10 cellular contexts compared by ENCODE assay signal in the genomic region with DNA sequence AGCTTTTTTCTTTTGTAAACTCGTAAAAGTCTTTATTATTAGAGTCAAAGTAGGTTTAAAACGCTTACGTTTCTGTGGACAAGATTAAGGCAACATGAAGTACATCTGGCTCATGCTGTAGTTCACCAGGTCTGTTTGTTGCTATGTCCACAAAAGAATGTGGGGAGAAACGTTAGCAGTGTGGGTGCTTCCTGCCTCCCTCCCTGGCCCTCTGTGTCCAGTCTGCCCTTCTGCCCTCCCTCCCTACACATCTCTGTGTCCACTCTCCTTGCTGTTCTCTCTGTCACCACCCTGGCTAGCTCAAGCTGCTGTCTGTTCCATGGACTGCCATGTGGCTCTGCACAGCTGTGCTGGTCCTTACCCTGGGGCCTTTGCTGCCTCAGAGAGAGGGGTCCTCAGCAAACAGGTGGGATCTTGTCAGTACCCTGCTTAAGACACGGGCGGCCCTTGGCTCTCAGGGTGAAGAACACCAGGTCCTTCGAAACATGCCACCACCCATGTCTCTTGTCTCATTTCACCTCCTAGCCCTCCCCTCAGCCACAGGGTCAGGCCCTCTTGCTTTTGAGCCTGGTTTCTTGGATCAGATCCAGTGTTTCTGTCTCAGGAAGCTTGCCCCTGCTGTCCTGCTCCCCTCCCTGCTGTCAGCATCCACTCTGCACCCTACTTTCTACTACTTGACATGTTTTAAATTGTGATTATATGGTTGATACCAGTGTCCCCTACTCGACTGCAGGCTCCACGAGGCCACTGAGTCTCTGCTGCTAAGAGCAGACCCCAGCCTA.
DNase-seq lines count a peak whose midpoint lies in the region; ATAC-seq, FAIRE-seq and TF ChIP-seq lines count a peak whose summit lies in the region.
"Had no signal": no experiment of that assay in that cellular context is flagged by ENCODE, and none has a peak within 500 bp of the region (broad histone marks: within the 10 kb centered on the region; RNA-seq: fewer than 3 reads in every experiment).

No MANE protein-coding gene starts in this region.

- peak overlapping the region in 1 of 2 donors; percentile 62 for H3K4me3 Mint-ChIP-seq in activated T-cell treated with anti-CD3 and anti-CD28 coated beads, Interleukin-2, amount 50 U/mL, for 72 hours
- H3K4me3 Mint-ChIP-seq in activated CD8-positive, alpha-beta T cell treated with anti-CD3 and anti-CD28 coated beads for 36 hours = no peak overlapping the region

- H3K27ac ChIP-seq in thyroid gland = peak overlapping the region in 2 of 3 donors; percentile 83 to 88

- WGBS in thyroid gland, 2 donors = 80 to 83% methylated on average over 9 of the region's 9 CpGs

- no peak for TF ChIP-seq POLR2A in thyroid gland (IDR thresholded peaks at IDR 0.05)

- peak overlapping the region; percentile 90 for H3K27ac Mint-ChIP-seq in activated T-cell treated with anti-CD3 and anti-CD28 coated beads, Interleukin-2, amount 50 U/mL, for 72 hours
- H3K27ac Mint-ChIP-seq in activated CD8-positive, alpha-beta T cell treated with anti-CD3 and anti-CD28 coated beads for 36 hours = peak overlapping the region; percentile 76

- intact Hi-C loops in activated CD8-positive, alpha-beta T cell treated with anti-CD3 and anti-CD28 coated beads for 36 hours (cut with micrococcal nuclease) = no loop called here
- intact Hi-C loops in thyroid gland (cut with DNase I) = no loop called here

- H3K4me3 ChIP-seq in thyroid gland (replicated peaks in 1 of 3) = no peak overlapping the region
- H3K4me3 ChIP-seq in MG63 = no peak overlapping the region

- no peaks in the 10 kb centered on the region for H3K27me3 Mint-ChIP-seq in activated T-cell treated with anti-CD3 and anti-CD28 coated beads, Interleukin-2, amount 50 U/mL, for 72 hours (ENCODE audit: low read depth)
- H3K27me3 Mint-ChIP-seq in activated CD8-positive, alpha-beta T cell treated with anti-CD3 and anti-CD28 coated beads for 36 hours = no peaks in the 10 kb centered on the region

- no peaks in the 10 kb centered on the region for H3K9me3 Mint-ChIP-seq in activated T-cell treated with anti-CD3 and anti-CD28 coated beads, Interleukin-2, amount 50 U/mL, for 72 hours
- no peaks in the 10 kb centered on the region for H3K9me3 Mint-ChIP-seq in activated CD8-positive, alpha-beta T cell treated with anti-CD3 and anti-CD28 coated beads for 36 hours

- peaks cover 88% of the 10 kb centered on the region for H3K4me1 Mint-ChIP-seq in activated T-cell treated with anti-CD3 and anti-CD28 coated beads, Interleukin-2, amount 50 U/mL, for 72 hours (ENCODE audit: low read depth)
- H3K4me1 Mint-ChIP-seq in activated CD8-positive, alpha-beta T cell treated with anti-CD3 and anti-CD28 coated beads for 36 hours (ENCODE audit: low read depth) = peaks cover 67% of the 10 kb centered on the region

- H3K36me3 ChIP-seq in thyroid gland (no peaks in the 10 kb centered on the region), MG63 (no peaks in the 10 kb centered on the region)

- no peaks in the 10 kb centered on the region for H3K36me3 Mint-ChIP-seq in activated T-cell treated with anti-CD3 and anti-CD28 coated beads, Interleukin-2, amount 50 U/mL, for 72 hours (ENCODE audit: insufficient read depth in 2 of 2)
- no peaks in the 10 kb centered on the region for H3K36me3 Mint-ChIP-seq in activated CD8-positive, alpha-beta T cell treated with anti-CD3 and anti-CD28 coated beads for 36 hours (ENCODE audit: low read depth)

- CTCF ChIA-PET in activated CD8-positive, alpha-beta T cell treated with anti-CD3 and anti-CD28 coated beads for 36 hours (lab: Charles Lee) = interaction anchor here (1.3 to 10.4 kb wide), 5 partner anchors 8 to 29 kb away, joined by 3 to 120 read pairs (median 7); no protein-coding TSS in a partner anchor

- no peak for TF ChIP-seq CTCF in activated CD8-positive, alpha-beta T cell treated with anti-CD3 and anti-CD28 coated beads for 36 hours (IDR thresholded peaks at IDR 0.05)
- TF ChIP-seq CTCF in thyroid gland (IDR thresholded peaks at IDR 0.05) = no peak

- H3K9me3 ChIP-seq in thyroid gland (no peaks in the 10 kb centered on the region), MG63 (no peaks in the 10 kb centered on the region)

- no peak for DNase-seq in activated T-cell treated with anti-CD3 and anti-CD28 coated beads, Interleukin-2, amount 50 U/mL, for 72 hours
- DNase-seq in activated T-cell treated with anti-CD3 and anti-CD28 coated beads for 4 hours (no peak), thyroid gland (no peak), MG63 (no peak), superior temporal gyrus (ENCODE audit: extremely low spot score) (no peak)
- no peak for DNase-seq in activated CD8-positive, alpha-beta T cell treated with anti-CD3 and anti-CD28 coated beads for 36 hours
- DNase-seq: aorta, NCI-H446 had no signal

- POLR2A ChIA-PET in activated CD8-positive, alpha-beta T cell treated with anti-CD3 and anti-CD28 coated beads for 36 hours (lab: Charles Lee) = interaction anchor here (1.0 to 1.3 kb wide), 3 partner anchors 11 to 18 kb away, joined by 3 to 6 read pairs (median 3); no protein-coding TSS in a partner anchor

- ATAC-seq in activated T-cell treated with anti-CD3 and anti-CD28 coated beads, Interleukin-2, amount 50 U/mL, for 72 hours (replicated peaks in 1 of 2) = no peak
- no peak for ATAC-seq in activated CD8-positive, alpha-beta T cell treated with anti-CD3 and anti-CD28 coated beads for 36 hours
- ATAC-seq in HG02938 (IDR thresholded peaks at IDR 0.05; ENCODE audit: unreplicated experiment) = no peak

- peak; percentile 61 for FAIRE-seq in islet of Langerhans (lab: Jason Lieb, UNC)

- no peaks in the 10 kb centered on the region for H3K27me3 ChIP-seq in thyroid gland
- no peaks in the 10 kb centered on the region for H3K27me3 ChIP-seq in MG63

- peaks cover 54 to 56% of the 10 kb centered on the region in 2 donors for H3K4me1 ChIP-seq in thyroid gland
